In the genomic region with DNA sequence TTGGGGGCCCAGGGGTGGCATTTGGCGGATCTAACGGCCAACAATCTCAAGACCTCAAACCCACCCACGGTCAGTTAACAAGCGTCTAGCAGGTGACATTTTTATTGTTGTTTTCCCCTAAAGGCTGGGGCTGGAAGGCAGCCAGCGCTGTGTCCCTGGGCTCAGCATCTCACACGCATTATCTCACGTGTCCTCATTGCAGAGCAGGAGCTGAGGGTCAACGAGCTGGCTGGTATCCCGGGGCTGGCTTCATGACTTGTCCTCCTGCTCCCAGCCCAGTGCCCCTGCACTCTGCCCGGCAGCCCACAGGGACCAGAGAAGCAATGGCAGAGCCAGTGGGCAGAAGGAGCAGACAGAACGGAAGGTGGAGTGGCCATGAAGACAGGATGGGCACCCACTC, we compare ENCODE assay signal across 36 cellular contexts. TPM values are rescaled to one million over a fixed set of nuclear protein-coding genes. Genes with fewer than 3 reads are reported as not detected.
A peak's percentile ranks its signal among the peaks of the same experiment; 100 is the strongest.
DNase-seq lines count a peak whose midpoint lies in the region; ATAC-seq, FAIRE-seq and TF ChIP-seq lines count a peak whose summit lies in the region.
"Had no signal": no experiment of that assay in that cellular context is flagged by ENCODE, and none has a peak within 500 bp of the region (broad histone marks: within the 10 kb centered on the region; RNA-seq: fewer than 3 reads in every experiment).

No MANE protein-coding gene starts in this region.

- H3K79me2 ChIP-seq in HepG2 (ENCODE audit: insufficient read depth, low read length): no peaks in the 10 kb centered on the region

- no peak overlapping the region for H3K4me2 ChIP-seq in HepG2 (ENCODE audit: low read depth, low read length)

- TF ChIP-seq RAD21 in HepG2 (CRISPR knock-in tag; IDR thresholded peaks at IDR 0.05): no peak

- TF ChIP-seq POLR2A in right lobe of liver (IDR thresholded peaks at IDR 0.05) (no peak), HepG2 (IDR thresholded peaks at IDR 0.05; ENCODE audit: insufficient read depth in 1 of 2, low read depth in 2 of 2, low read length in 2 of 2) (no peak)

- H3K9me3 ChIP-seq in right lobe of liver (no peaks in the 10 kb centered on the region), HepG2 (ENCODE audit: low read length) (no peaks in the 10 kb centered on the region)
- H3K9me3 ChIP-seq: gastroesophageal sphincter, MG63, Peyer's patch, prostate gland, upper lobe of right lung had no signal

- no peaks in the 10 kb centered on the region for H3K27me3 ChIP-seq in right lobe of liver
- peaks cover 1 to 6% of the 10 kb centered on the region in 2 experiments; a peak in 3 of 5 replicates for H3K27me3 ChIP-seq in HepG2 (ENCODE audit: control insufficient read depth in 1 of 2, insufficient read depth in 2 of 2, low read length in 2 of 2)
- H3K27me3 ChIP-seq: MG63, Peyer's patch, upper lobe of right lung had no signal

- CTCF ChIA-PET in HepG2 (lab: Yijun Ruan, JAX; ENCODE audit: low intra/inter-chr PET ratio, low total read pairs): no interaction called here

- intact Hi-C loops in right lobe of liver (cut with DNase I): no loop called here
- intact Hi-C loops in HepG2 (cut with micrococcal nuclease; ENCODE audit: unreplicated experiment): no loop called here
- intact Hi-C loops in Right ventricle myocardium superior (cut with DNase I): no loop called here

- FAIRE-seq in HepG2 (lab: Jason Lieb, UNC): no peak
- FAIRE-seq: A204.1, endothelial cell of umbilical vein, GM12891 had no signal

- ATAC-seq in right lobe of liver (peak; percentile 40 to 77 (median 72)), HepG2 (no peak), Right ventricle myocardium superior (ENCODE audit: poor library complexity) (peak; percentile 93), left lobe of liver (peak; percentile 44), HG02610 (IDR thresholded peaks at IDR 0.05; ENCODE audit: unreplicated experiment) (no peak)
- ATAC-seq in activated T-cell treated with anti-CD3 and anti-CD28 coated beads, Interleukin-2, amount 50 U/mL, for 72 hours (replicated peaks in 1 of 2): no peak
- ATAC-seq: CD8-positive, alpha-beta T cell; gastroesophageal sphincter; upper lobe of right lung had no signal

- H3K9ac ChIP-seq in HepG2 (ENCODE audit: insufficient read depth, low read depth, low read length): no peak overlapping the region

- H3K27ac Mint-ChIP-seq in activated T-cell treated with anti-CD3 and anti-CD28 coated beads, Interleukin-2, amount 50 U/mL, for 72 hours: no peak overlapping the region
- H3K27ac Mint-ChIP-seq: activated CD4-positive, alpha-beta memory T cell treated with anti-CD3 and anti-CD28 coated beads, Interleukin-2, amount 10 ng/mL, durations not matched to agents 7 days and 5 days; activated naive CD4-positive, alpha-beta T cell treated with anti-CD3 and anti-CD28 coated beads for 36 hours; activated T-helper 1 cell treated with anti-CD3 and anti-CD28 coated beads, Interleukin-12 subunit alpha, Interleukin-12 subunit beta, Interleukin-2, Interleukin-4 antibody, amounts not matched to agents 30 ng/mL and 10 ng/mL and 1 ng/mL, durations not matched to agents 14 hours and 24 hours and 36 hours; CD8-positive, alpha-beta T cell; mesothelial cell of epicardium had no signal

- BruUV-seq in HepG2 (replicated peaks; lab: Mats Ljungman, UMichigan): no TSS peak

- no peaks in the 10 kb centered on the region for H4K20me1 ChIP-seq in HepG2 (ENCODE audit: insufficient read depth, low read length)

- H3K4me3 ChIP-seq in right lobe of liver: no peak overlapping the region
- no peak overlapping the region for H3K4me3 ChIP-seq in HepG2 (replicated peaks in 1 of 3; ENCODE audit: insufficient read depth in 1 of 3, low read depth in 2 of 3, low read length in 3 of 3)
- H3K4me3 ChIP-seq: gastroesophageal sphincter, MG63, Peyer's patch, prostate gland, upper lobe of right lung had no signal

- H2AFZ ChIP-seq in HepG2 (ENCODE audit: low read length): no peak overlapping the region

- H3K27ac ChIP-seq in right lobe of liver (no peak overlapping the region), HepG2 (ENCODE audit: extremely low read length, insufficient read depth, low read length) (no peak overlapping the region)
- H3K27ac ChIP-seq: gastroesophageal sphincter, prostate gland, upper lobe of right lung had no signal

- H3K4me1 Mint-ChIP-seq in activated T-cell treated with anti-CD3 and anti-CD28 coated beads, Interleukin-2, amount 50 U/mL, for 72 hours (ENCODE audit: low read depth): no peaks in the 10 kb centered on the region
- H3K4me1 Mint-ChIP-seq: activated CD4-positive, alpha-beta memory T cell treated with anti-CD3 and anti-CD28 coated beads, Interleukin-2, amount 10 ng/mL, durations not matched to agents 7 days and 5 days; mesothelial cell of epicardium had no signal

- peaks cover 7% of the 10 kb centered on the region for H3K27me3 Mint-ChIP-seq in activated T-cell treated with anti-CD3 and anti-CD28 coated beads, Interleukin-2, amount 50 U/mL, for 72 hours (ENCODE audit: low read depth)
- H3K27me3 Mint-ChIP-seq: naive B cell had no signal

- peak in 2 of 3 donors; percentile 64 to 85 for DNase-seq in right lobe of liver
- no peak for DNase-seq in HepG2 (ENCODE audit: low spot score)
- DNase-seq in Right ventricle myocardium superior: peak; percentile 80
- no peak for DNase-seq in left lobe of liver (ENCODE audit: low spot score)
- no peak for DNase-seq in activated T-cell treated with anti-CD3 and anti-CD28 coated beads, Interleukin-2, amount 50 U/mL, for 72 hours
- no peak for DNase-seq in DMS 273 treated with DMSO at 0.1 percent for 48 hours (lab: John Stamatoyannopoulos, UW)
- DNase-seq in HuH-7.5 (ENCODE audit: low spot score): no peak
- DNase-seq: activated CD4-positive, alpha-beta memory T cell treated with anti-CD3 and anti-CD28 coated beads, Interleukin-2, amount 10 ng/mL, durations not matched to agents 7 days and 5 days; activated CD4-positive, alpha-beta T cell treated with anti-CD3 and anti-CD28 coated beads for 1 hour; activated CD8-positive, alpha-beta memory T cell treated with anti-CD3 and anti-CD28 coated beads, Interleukin-2, amount 50 U/mL, for 4 hours; activated naive CD4-positive, alpha-beta T cell treated with anti-CD3 and anti-CD28 coated beads for 36 hours; CD8-positive, alpha-beta T cell; GOT3; KG1; MG63; naive B cell; NCI-H1417 treated with DMSO at 0.1 percent for 48 hours; NCI-H2081; NCI-H2227 treated with DMSO at 0.1 percent for 48 hours; NCI-H526 treated with DMSO at 0.1 percent for 48 hours; Peyer's patch; SIG-M5; stimulated activated CD4-positive, alpha-beta T cell treated with anti-CD3 and anti-CD28 coated beads, Interleukin-15, amount 100 ng/mL, for 24 hours; stimulated activated naive CD4-positive, alpha-beta T cell; upper lobe of right lung had no signal

- peaks cover 0 to 28% (median 5%) of the 10 kb centered on the region in 4 donors for H3K4me1 ChIP-seq in right lobe of liver
- no peaks in the 10 kb centered on the region for H3K4me1 ChIP-seq in HepG2 (ENCODE audit: insufficient read depth, low read length)
- H3K4me1 ChIP-seq: gastroesophageal sphincter, Peyer's patch, prostate gland had no signal

- no peak for TF ChIP-seq EP300 in HepG2 (IDR thresholded peaks at IDR 0.05; ENCODE audit: low read depth in 2 of 2, low read length in 2 of 2)
- TF ChIP-seq EP300 in HepG2 (CRISPR knock-in tag; IDR thresholded peaks at IDR 0.05; ENCODE audit: borderline replicate concordance): no peak

- H3K9me3 Mint-ChIP-seq in activated T-cell treated with anti-CD3 and anti-CD28 coated beads, Interleukin-2, amount 50 U/mL, for 72 hours: no peaks in the 10 kb centered on the region
- H3K9me3 Mint-ChIP-seq: activated naive CD4-positive, alpha-beta T cell treated with anti-CD3 and anti-CD28 coated beads for 36 hours; activated T-helper 1 cell treated with anti-CD3 and anti-CD28 coated beads, Interleukin-12 subunit alpha, Interleukin-12 subunit beta, Interleukin-2, Interleukin-4 antibody, amounts not matched to agents 30 ng/mL and 10 ng/mL and 1 ng/mL, durations not matched to agents 14 hours and 24 hours and 36 hours; CD8-positive, alpha-beta T cell had no signal

- no peaks in the 10 kb centered on the region for H3K36me3 ChIP-seq in right lobe of liver
- no peaks in the 10 kb centered on the region for H3K36me3 ChIP-seq in HepG2 (replicated peaks in 1 of 2; ENCODE audit: control insufficient read depth in 1 of 2, insufficient read depth in 2 of 2, low read length in 2 of 2)
- H3K36me3 ChIP-seq: gastroesophageal sphincter, MG63, Peyer's patch, prostate gland, upper lobe of right lung had no signal

- 80% methylated on average over 3 of the region's 11 CpGs for WGBS in right lobe of liver (ENCODE audit: insufficient coverage, low coverage, low lambda C conversion rate, missing lambda C conversion rate)
- 13% methylated on average over 11 of the region's 11 CpGs for WGBS in HepG2 (ENCODE audit: low lambda C conversion rate)

- H3K36me3 Mint-ChIP-seq in activated T-cell treated with anti-CD3 and anti-CD28 coated beads, Interleukin-2, amount 50 U/mL, for 72 hours (ENCODE audit: insufficient read depth in 2 of 2): peaks cover 1% of the 10 kb centered on the region in 2 donors
- H3K36me3 Mint-ChIP-seq: CD8-positive, alpha-beta T cell; mesothelial cell of epicardium; naive B cell had no signal

- TF ChIP-seq CTCF in right lobe of liver (IDR thresholded peaks at IDR 0.05) (no peak), HepG2 (CRISPR knock-in tag; IDR thresholded peaks at IDR 0.05) (no peak)

- H3K4me3 Mint-ChIP-seq in activated T-cell treated with anti-CD3 and anti-CD28 coated beads, Interleukin-2, amount 50 U/mL, for 72 hours: no peak overlapping the region
- H3K4me3 Mint-ChIP-seq: activated CD4-positive, alpha-beta memory T cell treated with anti-CD3 and anti-CD28 coated beads, Interleukin-2, amount 10 ng/mL, durations not matched to agents 7 days and 5 days; activated naive CD4-positive, alpha-beta T cell treated with anti-CD3 and anti-CD28 coated beads for 36 hours; activated T-helper 1 cell treated with anti-CD3 and anti-CD28 coated beads, Interleukin-12 subunit alpha, Interleukin-12 subunit beta, Interleukin-2, Interleukin-4 antibody, amounts not matched to agents 30 ng/mL and 10 ng/mL and 1 ng/mL, durations not matched to agents 14 hours and 24 hours and 36 hours; CD8-positive, alpha-beta T cell; mesothelial cell of epicardium had no signal

- POLR2A ChIA-PET in HepG2 (lab: Yijun Ruan, JAX): no interaction called here

- in situ Hi-C loops in HepG2 (cut with HindIII; ENCODE audit: extremely low pct_ligation_motif_present, low pct_unique_long_range_greater_than_20kb): no loop called here

RNA-seq across cellular contexts. Expression of a gene that starts 54.4 kb away (rescaled TPM):
- total RNA-seq in right lobe of liver (1 to 10 TPM in 5 of 6 experiments, under 1 TPM in 1; 0.86 to 5.3 (median 2.3) TPM), HepG2 (2016; rRNA removed; fragmentation: Illumina TruSeq; extraction: Trizol) (not detected in 2 replicates), Right ventricle myocardium superior (28.5 TPM), left lobe of liver (1.9 TPM)
- total RNA-seq in HepG2 (2016; cell fraction: cytosol; rRNA removed; fragmentation: Illumina TruSeq; extraction: Trizol; ENCODE audit: low read depth): not detected in 2 replicates
- not detected in 2 replicates for total RNA-seq in HepG2 (2016; cell fraction: insoluble cytoplasmic fraction; rRNA removed; fragmentation: Illumina TruSeq; extraction: Trizol)
- total RNA-seq in HepG2 (2016; cell fraction: membrane; rRNA removed; fragmentation: Illumina TruSeq; extraction: Trizol): not detected in 2 replicates
- not detected in 2 replicates for total RNA-seq in HepG2 (2016; cell fraction: nucleus; rRNA removed; fragmentation: Illumina TruSeq; extraction: Trizol)
- polyA plus RNA-seq in HepG2 (2011; rRNA removed): not detected in 2 replicates
- not detected in 2 replicates for polyA plus RNA-seq in HepG2 (2011; cell fraction: cytosol; rRNA removed)
- polyA plus RNA-seq in HepG2 (2011; cell fraction: nucleus; rRNA removed): not detected in 2 replicates
- not detected in 2 replicates for polyA plus RNA-seq in HepG2 (2012)
- polyA plus RNA-seq in HepG2 (2016; cell fraction: cytosol; fragmentation: Illumina TruSeq; extraction: Trizol; ENCODE audit: low read depth): not detected in 2 replicates
- polyA plus RNA-seq in HepG2 (2016; cell fraction: insoluble cytoplasmic fraction; fragmentation: Illumina TruSeq; extraction: Trizol; ENCODE audit: low read depth): not detected in 2 replicates
- not detected in 2 replicates for polyA plus RNA-seq in HepG2 (2016; cell fraction: membrane; fragmentation: Illumina TruSeq; extraction: Trizol; ENCODE audit: low read depth)
- polyA plus RNA-seq in HepG2 (2016; cell fraction: nucleus; fragmentation: Illumina TruSeq; extraction: Trizol; ENCODE audit: insufficient read depth, low read depth): not detected in 2 replicates
- polyA minus RNA-seq in HepG2 (2011; rRNA and poly(A)+ RNA removed; ENCODE audit: low replicate concordance): not detected in 2 replicates
- polyA minus RNA-seq in HepG2 (2011; cell fraction: cytosol; rRNA and poly(A)+ RNA removed): not detected in 2 replicates
- not detected in 2 replicates for polyA minus RNA-seq in HepG2 (2011; cell fraction: nucleus; rRNA and poly(A)+ RNA removed)
- total RNA-seq in activated T-cell treated with anti-CD3 and anti-CD28 coated beads, Interleukin-2, amount 50 U/mL, for 72 hours: 10 to 100 TPM; 22.5 to 88.0 TPM
- total RNA-seq: HT1080, mesothelial cell of epicardium had no signal

RNA-seq across cellular contexts. Expression of a gene that starts 56.4 kb away (rescaled TPM):
- total RNA-seq in right lobe of liver: under 1 TPM in 2 of 6 experiments, not detected in 4; 0.04 to 0.12 TPM
- total RNA-seq in HepG2 (2016; rRNA removed; fragmentation: Illumina TruSeq; extraction: Trizol): not detected in 2 replicates
- not detected in 2 replicates for total RNA-seq in HepG2 (2016; cell fraction: cytosol; rRNA removed; fragmentation: Illumina TruSeq; extraction: Trizol; ENCODE audit: low read depth)
- not detected in 2 replicates for total RNA-seq in HepG2 (2016; cell fraction: insoluble cytoplasmic fraction; rRNA removed; fragmentation: Illumina TruSeq; extraction: Trizol)
- total RNA-seq in HepG2 (2016; cell fraction: membrane; rRNA removed; fragmentation: Illumina TruSeq; extraction: Trizol): not detected in 2 replicates
- total RNA-seq in HepG2 (2016; cell fraction: nucleus; rRNA removed; fragmentation: Illumina TruSeq; extraction: Trizol): not detected in 2 replicates
- polyA plus RNA-seq in HepG2 (2011; rRNA removed): not detected in 2 replicates
- polyA plus RNA-seq in HepG2 (2011; cell fraction: cytosol; rRNA removed): not detected in 2 replicates
- not detected in 2 replicates for polyA plus RNA-seq in HepG2 (2011; cell fraction: nucleus; rRNA removed)
- polyA plus RNA-seq in HepG2 (2012): not detected in 2 replicates
- polyA plus RNA-seq in HepG2 (2016; cell fraction: cytosol; fragmentation: Illumina TruSeq; extraction: Trizol; ENCODE audit: low read depth): not detected in 2 replicates
- polyA plus RNA-seq in HepG2 (2016; cell fraction: insoluble cytoplasmic fraction; fragmentation: Illumina TruSeq; extraction: Trizol; ENCODE audit: low read depth): not detected in 2 replicates
- polyA plus RNA-seq in HepG2 (2016; cell fraction: membrane; fragmentation: Illumina TruSeq; extraction: Trizol; ENCODE audit: low read depth): not detected in 2 replicates
- not detected in 2 replicates for polyA plus RNA-seq in HepG2 (2016; cell fraction: nucleus; fragmentation: Illumina TruSeq; extraction: Trizol; ENCODE audit: insufficient read depth, low read depth)
- not detected in 2 replicates for polyA minus RNA-seq in HepG2 (2011; rRNA and poly(A)+ RNA removed; ENCODE audit: low replicate concordance)
- not detected in 2 replicates for polyA minus RNA-seq in HepG2 (2011; cell fraction: cytosol; rRNA and poly(A)+ RNA removed)
- not detected in 2 replicates for polyA minus RNA-seq in HepG2 (2011; cell fraction: nucleus; rRNA and poly(A)+ RNA removed)
- total RNA-seq in Right ventricle myocardium superior: 108 TPM
- total RNA-seq in left lobe of liver: not detected
- total RNA-seq in activated T-cell treated with anti-CD3 and anti-CD28 coated beads, Interleukin-2, amount 50 U/mL, for 72 hours: not detected
- total RNA-seq: activated CD4-positive, alpha-beta memory T cell treated with anti-CD3 and anti-CD28 coated beads, Interleukin-2, amount 10 ng/mL, durations not matched to agents 7 days and 5 days; activated naive CD4-positive, alpha-beta T cell treated with anti-CD3 and anti-CD28 coated beads for 36 hours; activated T-helper 1 cell treated with anti-CD3 and anti-CD28 coated beads, Interleukin-12 subunit alpha, Interleukin-12 subunit beta, Interleukin-2, Interleukin-4 antibody, amounts not matched to agents 30 ng/mL and 10 ng/mL and 1 ng/mL, durations not matched to agents 14 hours and 24 hours and 36 hours; CD8-positive, alpha-beta T cell; endothelial cell of umbilical vein; HT1080; liver; mesothelial cell of epicardium; Peyer's patch; T-helper 2 cell treated with Interferon-gamma antibody and Interleukin-4, amounts not matched to agents 100 ng/mL and 5 ng/mL, for 36 hours; upper lobe of right lung had no signal
- polyA plus RNA-seq: endothelial cell of umbilical vein had no signal

Comparison
In these comparisons a context has a peak if more than half of its experiments do, and no peak if none do; other contexts are left out.
1. ATAC-seq: peak in right lobe of liver (4 of 4), Right ventricle myocardium superior (single experiment) and left lobe of liver (single experiment); none in HepG2 (single experiment), activated T-cell treated with anti-CD3 and anti-CD28 coated beads, Interleukin-2, amount 50 U/mL, for 72 hours (0 of 2) and HG02610 (single experiment).
2. DNase-seq: peak in right lobe of liver (2 of 3) and Right ventricle myocardium superior (single experiment); none in HepG2 (single experiment), left lobe of liver (single experiment), activated T-cell treated with anti-CD3 and anti-CD28 coated beads, Interleukin-2, amount 50 U/mL, for 72 hours (0 of 2), DMS 273 treated with DMSO at 0.1 percent for 48 hours (single experiment) and HuH-7.5 (single experiment).
3. RNA of a gene that starts 56.4 kb away (total RNA-seq): 108 TPM in Right ventricle myocardium superior (single experiment); 0.04 to 0.12 TPM in right lobe of liver, not detected in HepG2, not detected in left lobe of liver (single experiment) and not detected in activated T-cell treated with anti-CD3 and anti-CD28 coated beads, Interleukin-2, amount 50 U/mL, for 72 hours; every median in the first group is over 10 times any median in the second.